14 cellular contexts compared by ENCODE assay signal in genomic region chr18:8990276-8991031, GRCh38.
DNase-seq lines count a peak whose midpoint lies in the region; ATAC-seq and TF ChIP-seq lines count a peak whose summit lies in the region.
"Had no signal": no experiment of that assay in that cellular context is flagged by ENCODE, and none has a peak within 500 bp of the region (broad histone marks: within the 10 kb centered on the region; RNA-seq: fewer than 3 reads in every experiment).

No MANE protein-coding gene starts in this region.

- H3K9me3 ChIP-seq in SJCRH30 (replicated peaks): no peaks in the 10 kb centered on the region
- no peaks in the 10 kb centered on the region for H3K9me3 ChIP-seq in heart right ventricle
- H3K9me3 ChIP-seq: colonic mucosa had no signal

- H3K4me1 ChIP-seq in SJCRH30: no peaks in the 10 kb centered on the region
- peaks cover 0 to 13% (median 0%) of the 10 kb centered on the region in 9 donors for H3K4me1 ChIP-seq in heart right ventricle
- peaks cover 12% of the 10 kb centered on the region for H3K4me1 ChIP-seq in rectal smooth muscle tissue (ENCODE audit: control insufficient read depth, insufficient read depth, low read length)
- H3K4me1 ChIP-seq: colonic mucosa had no signal

- WGBS in heart right ventricle, 2 donors: 62 to 75% methylated on average over 27 of the region's 27 CpGs

- H3K4me3 ChIP-seq in SJCRH30: no peak overlapping the region
- no peak overlapping the region for H3K4me3 ChIP-seq in heart right ventricle
- no peak overlapping the region for H3K4me3 ChIP-seq in rectal smooth muscle tissue (ENCODE audit: low read length)
- H3K4me3 ChIP-seq: colonic mucosa had no signal

- peak; percentile 69 to 91 (median 78) for ATAC-seq in heart right ventricle
- ATAC-seq in GM18907 (IDR thresholded peaks at IDR 0.05; ENCODE audit: unreplicated experiment): no peak
- ATAC-seq in HG02759 (IDR thresholded peaks at IDR 0.05; ENCODE audit: unreplicated experiment): no peak

- H3K9ac ChIP-seq in rectal smooth muscle tissue (ENCODE audit: low read length): no peak overlapping the region

- no peak for TF ChIP-seq CTCF in heart right ventricle (IDR thresholded peaks at IDR 0.05)

- H3K27me3 ChIP-seq in SJCRH30: no peaks in the 10 kb centered on the region
- H3K27me3 ChIP-seq in heart right ventricle: no peaks in the 10 kb centered on the region
- H3K27me3 ChIP-seq in rectal smooth muscle tissue (ENCODE audit: control insufficient read depth, insufficient read depth, low read length): no peaks in the 10 kb centered on the region
- H3K27me3 ChIP-seq: colonic mucosa had no signal

- DNase-seq in Ammon's horn (ENCODE audit: low spot score): peak; percentile 48
- DNase-seq in SJCRH30: peak; percentile 8 to 23
- DNase-seq in heart right ventricle: peak; percentile 16 to 40
- DNase-seq in NCI-H510A treated with DMSO at 0.1 percent for 48 hours (lab: John Stamatoyannopoulos, UW): no peak
- DNase-seq in NCI-H2196 (lab: John Stamatoyannopoulos, UW; ENCODE audit: unreplicated experiment): no peak
- DNase-seq: activated CD4-positive, alpha-beta T cell treated with anti-CD3 and anti-CD28 coated beads, Interleukin-2, amount 50 U/mL, for 4 hours; activated naive CD4-positive, alpha-beta T cell treated with Interleukin-2 at 50 U/mL for 16 hours; colonic mucosa; KG1; NCI-H2107; nephron progenitor cell had no signal

- H3K36me3 ChIP-seq in SJCRH30: no peaks in the 10 kb centered on the region
- H3K36me3 ChIP-seq in heart right ventricle: no peaks in the 10 kb centered on the region
- H3K36me3 ChIP-seq in rectal smooth muscle tissue (ENCODE audit: control insufficient read depth, insufficient read depth, low read length): no peaks in the 10 kb centered on the region
- H3K36me3 ChIP-seq: colonic mucosa had no signal

- H3K27ac ChIP-seq in SJCRH30: no peak overlapping the region
- H3K27ac ChIP-seq in heart right ventricle: peak overlapping the region in 1 of 10 donors; percentile 13
- H3K27ac ChIP-seq in rectal smooth muscle tissue (ENCODE audit: low read depth, low read length): peak overlapping the region; percentile 4
- H3K27ac ChIP-seq: colonic mucosa had no signal

- intact Hi-C loops in heart right ventricle (cut with DNase I): loop anchor here in 2 of 10 donors (5.0 to 10.0 kb wide), 2 partner anchors 57 to 64 kb away; no protein-coding TSS in a partner anchor

Comparison
In these comparisons a context has a peak if more than half of its experiments do, and no peak if none do; other contexts are left out.
1. DNase-seq: peak in Ammon's horn (single experiment), SJCRH30 (2 of 2) and heart right ventricle (2 of 2); none in NCI-H510A treated with DMSO at 0.1 percent for 48 hours (single experiment) and NCI-H2196 (single experiment).
2. ATAC-seq: peak in heart right ventricle (8 of 8); none in GM18907 (single experiment) and HG02759 (single experiment).